ENCODE assay signal across 19 cellular contexts in genomic region chr1:41927118-41927517, GRCh38.
"Had no signal": no experiment of that assay in that cellular context is flagged by ENCODE, and none has a peak within 500 bp of the region (broad histone marks: within the 10 kb centered on the region; RNA-seq: fewer than 3 reads in every experiment).

No MANE protein-coding gene starts in this region.

- H3K27ac ChIP-seq: coronary artery, esophagus muscularis mucosa, left ventricle myocardium inferior, parathyroid adenoma, thyroid gland had no signal

- H3K36me3 Mint-ChIP-seq: brain; memory B cell; naive thymus-derived CD8-positive, alpha-beta T cell; stimulated activated effector memory CD8-positive, alpha-beta T cell treated with anti-CD3 and anti-CD28 coated beads, Interleukin-12 subunit alpha, Interleukin-12 subunit beta, amount 100 ng/mL, for 72 hours had no signal

- H3K27me3 ChIP-seq: esophagus muscularis mucosa, thyroid gland had no signal

- H3K36me3 ChIP-seq: esophagus muscularis mucosa, thyroid gland had no signal

- H3K4me3 Mint-ChIP-seq: activated CD8-positive, alpha-beta T cell treated with anti-CD3 and anti-CD28 coated beads, Interleukin-2, amount 10 ng/mL, durations not matched to agents 7 days and 5 days; activated naive CD8-positive, alpha-beta T cell treated with anti-CD3 and anti-CD28 coated beads for 36 hours; brain; central memory CD8-positive, alpha-beta T cell; memory B cell; naive thymus-derived CD8-positive, alpha-beta T cell; stimulated activated effector memory CD8-positive, alpha-beta T cell treated with anti-CD3 and anti-CD28 coated beads, Interleukin-12 subunit alpha, Interleukin-12 subunit beta, amount 100 ng/mL, for 72 hours had no signal

- DNase-seq: activated CD4-positive, alpha-beta T cell treated with anti-CD3 and anti-CD28 coated beads for 4 hours; activated CD8-positive, alpha-beta memory T cell treated with anti-CD3 and anti-CD28 coated beads, Interleukin-2, amount 50 U/mL, for 4 hours; activated CD8-positive, alpha-beta T cell treated with anti-CD3 and anti-CD28 coated beads, Interleukin-2, amount 10 ng/mL, durations not matched to agents 7 days and 5 days; activated gamma-delta T cell treated with Interleukin-2 at 50 U/mL for 16 hours; activated naive CD8-positive, alpha-beta T cell treated with anti-CD3 and anti-CD28 coated beads for 36 hours; activated T-cell treated with anti-CD3 and anti-CD28 coated beads, Interleukin-2, amount 50 U/mL, for 48 hours; islet precursor cell; left ventricle myocardium inferior; naive thymus-derived CD8-positive, alpha-beta T cell; stimulated activated CD4-positive, alpha-beta T cell treated with anti-CD3 and anti-CD28 coated beads, Interleukin-12 subunit alpha, Interleukin-12 subunit beta, amount 100 ng/mL, for 4 hours; stimulated activated CD4-positive, alpha-beta T cell treated with anti-CD3 and anti-CD28 coated beads, Interleukin-2, amount 100 ng/mL, for 24 hours; thyroid gland had no signal

- H3K27ac Mint-ChIP-seq: activated CD8-positive, alpha-beta T cell treated with anti-CD3 and anti-CD28 coated beads, Interleukin-2, amount 10 ng/mL, durations not matched to agents 7 days and 5 days; activated naive CD8-positive, alpha-beta T cell treated with anti-CD3 and anti-CD28 coated beads for 36 hours; brain; memory B cell had no signal

- H3K9me3 Mint-ChIP-seq: central memory CD8-positive, alpha-beta T cell; stimulated activated effector memory CD8-positive, alpha-beta T cell treated with anti-CD3 and anti-CD28 coated beads, Interleukin-12 subunit alpha, Interleukin-12 subunit beta, amount 100 ng/mL, for 72 hours had no signal

- H3K4me1 Mint-ChIP-seq: activated naive CD8-positive, alpha-beta T cell treated with anti-CD3 and anti-CD28 coated beads for 36 hours; brain; central memory CD8-positive, alpha-beta T cell; memory B cell had no signal

- H3K4me3 ChIP-seq: coronary artery, esophagus muscularis mucosa, left ventricle myocardium inferior, thyroid gland had no signal

- H3K27me3 Mint-ChIP-seq: activated naive CD8-positive, alpha-beta T cell treated with anti-CD3 and anti-CD28 coated beads for 36 hours; central memory CD8-positive, alpha-beta T cell; naive thymus-derived CD8-positive, alpha-beta T cell had no signal

- H2AFZ ChIP-seq: parathyroid adenoma had no signal

- H3K9ac ChIP-seq: parathyroid adenoma had no signal

- H3K9me3 ChIP-seq: esophagus muscularis mucosa, thyroid gland had no signal

- ATAC-seq: activated CD8-positive, alpha-beta T cell treated with anti-CD3 and anti-CD28 coated beads, Interleukin-2, amount 10 ng/mL, durations not matched to agents 7 days and 5 days; naive thymus-derived CD8-positive, alpha-beta T cell; stimulated activated effector memory CD8-positive, alpha-beta T cell treated with anti-CD3 and anti-CD28 coated beads, Interleukin-12 subunit alpha, Interleukin-12 subunit beta, amount 100 ng/mL, for 72 hours had no signal

- H3K4me1 ChIP-seq: esophagus muscularis mucosa, left ventricle myocardium inferior, parathyroid adenoma had no signal
